ENCODE assay signal across 9 cellular contexts in genomic region chr22:38569181-38569971, GRCh38. TPM values are rescaled to one million over a fixed set of nuclear protein-coding genes. Genes with fewer than 3 reads are reported as not detected.
DNase-seq lines count a peak whose midpoint lies in the region; ATAC-seq, FAIRE-seq and TF ChIP-seq lines count a peak whose summit lies in the region.
"Had no signal": no experiment of that assay in that cellular context is flagged by ENCODE, and none has a peak within 500 bp of the region (broad histone marks: within the 10 kb centered on the region; RNA-seq: fewer than 3 reads in every experiment).

No MANE protein-coding gene starts in this region.

- 19% methylated on average over 19 of the region's 32 CpGs for WGBS in K562 (ENCODE audit: insufficient coverage, low coverage, missing lambda C conversion rate)

- peaks cover 4 to 8% of the 10 kb centered on the region in 2 experiments; a peak in 4 of 5 replicates for H3K4me1 ChIP-seq in K562 (replicated peaks in 1 of 2; ENCODE audit: control insufficient read depth in 2 of 2, insufficient read depth in 2 of 2, low read length in 2 of 2)
- H3K4me1 ChIP-seq in left lung: peaks cover 3 to 20% of the 10 kb centered on the region in 2 donors

- CTCF ChIA-PET in K562 (lab: Yijun Ruan, JAX; ENCODE audit: low intra/inter-chr PET ratio): no interaction called here

- H4K20me1 ChIP-seq in K562 (replicated peaks; ENCODE audit: control insufficient read depth, insufficient read depth, low read length): no peaks in the 10 kb centered on the region

- peak overlapping the region; percentile 93 to 96 for H3K9ac ChIP-seq in K562 (ENCODE audit: insufficient read depth in 1 of 2, low read depth in 2 of 2, low read length in 2 of 2)

- no peaks in the 10 kb centered on the region for H3K9me1 ChIP-seq in K562 (ENCODE audit: control insufficient read depth, insufficient read depth, low read length)

- peak overlapping the region; percentile 84 for H2AFZ ChIP-seq in K562 (ENCODE audit: low read depth, low read length)

- H3K79me2 ChIP-seq in K562 (ENCODE audit: control insufficient read depth, insufficient read depth, low read length): peaks cover 8% of the 10 kb centered on the region; the same call in 2 of the 3 replicates

- DNase-seq in GM06990 (ENCODE audit: extremely low read depth, insufficient read length) (no peak), K562 (ENCODE audit: extremely low read depth in 1 of 4, low spot score in 3 of 4) (peak; percentile 15 to 39 (median 16)), left lung (no peak), NCI-H187 (lab: John Stamatoyannopoulos, UW) (no peak), KBM-7 (no peak)

- POLR2A ChIA-PET in K562 (lab: Yijun Ruan, JAX): interaction anchor here (0.6 kb wide), 1 partner anchor 147 kb away, joined by 3 read pairs; no protein-coding TSS in a partner anchor

- H3K27ac ChIP-seq in K562 (ENCODE audit: extremely low read depth, low read depth, low read length) (peak overlapping the region; percentile 94), left lung (no peak overlapping the region), temporal lobe (ENCODE audit: low read depth, low read length) (peak overlapping the region; percentile 88)
- H3K27ac ChIP-seq: SJSA1 had no signal

- no peak for TF ChIP-seq POLR2A in K562 (conservative IDR thresholded peaks at IDR 0.05)

- H3K9me3 ChIP-seq in K562 (replicated peaks; ENCODE audit: control insufficient read depth, insufficient read depth, low read depth, low read length) (no peaks in the 10 kb centered on the region), left lung (no peaks in the 10 kb centered on the region)
- H3K9me3 ChIP-seq: SJSA1 had no signal

- TSS peak; percentile 96 for BruUV-seq in K562 (replicated peaks; lab: Mats Ljungman, UMichigan)

- H3K27me3 ChIP-seq in GM06990 (replicated peaks; ENCODE audit: control insufficient read depth, insufficient read depth, low read length) (no peaks in the 10 kb centered on the region), K562 (ENCODE audit: control insufficient read depth in 2 of 2, insufficient read depth in 2 of 2, low read length in 2 of 2) (no peaks in the 10 kb centered on the region), left lung (peaks cover 0 to 25% of the 10 kb centered on the region in 2 donors)
- H3K27me3 ChIP-seq: SJSA1 had no signal

- peak overlapping the region; percentile 68 for H3K4me3 ChIP-seq in GM06990 (replicated peaks; ENCODE audit: low read depth, low read length)
- peak overlapping the region; percentile 50 for H3K4me3 ChIP-seq in K562
- peak overlapping the region; percentile 19 to 59 for H3K4me3 ChIP-seq in left lung

- no peaks in the 10 kb centered on the region for H3K36me3 ChIP-seq in GM06990 (ENCODE audit: control insufficient read depth, insufficient read depth, low read length)
- no peaks in the 10 kb centered on the region for H3K36me3 ChIP-seq in K562 (ENCODE audit: control insufficient read depth, insufficient read depth, low read length)
- H3K36me3 ChIP-seq in left lung: no peaks in the 10 kb centered on the region
- H3K36me3 ChIP-seq: SJSA1 had no signal

- intact Hi-C loops in K562 (cut with micrococcal nuclease) (no loop called here), left lung (cut with DNase I) (no loop called here)

- FAIRE-seq in K562 (lab: Jason Lieb, UNC): no peak

- no peak for TF ChIP-seq EP300 in K562 (IDR thresholded peaks at IDR 0.05; ENCODE audit: low read length)

- ATAC-seq in HG03354 (IDR thresholded peaks at IDR 0.05; ENCODE audit: poor library complexity, severe bottlenecking, unreplicated experiment) (peak; percentile 17), K562 (peak; percentile 64), left lung (peak; percentile 4), HG02973 (IDR thresholded peaks at IDR 0.05; ENCODE audit: unreplicated experiment) (no peak)

- peak overlapping the region; percentile 79 for H3K4me2 ChIP-seq in K562 (ENCODE audit: insufficient read depth, low read length)

- TF ChIP-seq RAD21 in K562 (CRISPR knock-in tag; conservative IDR thresholded peaks at IDR 0.05 in 1 of 2, IDR thresholded peaks at IDR 0.05 in 1 of 2): no peak

- TF ChIP-seq CTCF in GM06990 (IDR thresholded peaks at IDR 0.05; ENCODE audit: insufficient read depth, low read length, poor library complexity, severe bottlenecking) (no peak), K562 (IDR thresholded peaks at IDR 0.05 in 2 of 3, conservative IDR thresholded peaks at IDR 0.05 in 1 of 3; ENCODE audit: insufficient read depth in 2 of 3, low read depth in 1 of 3, low read length in 3 of 3) (no peak), left lung (IDR thresholded peaks at IDR 0.05) (no peak)

- in situ Hi-C loops in K562 (cut with MboI): loop anchor here (5.0 kb wide), 1 partner anchor 72 kb away; no protein-coding TSS in a partner anchor
- in situ Hi-C loops in KBM-7 (cut with MboI; ENCODE audit: low pct_unique_long_range_greater_than_20kb, low sequenced_read_pairs): no loop called here

TF ChIP-seq in K562, 482 proteins besides CTCF, POLR2A, EP300 and RAD21 (continues in another document):
- TF ChIP-seq NFATC3 (IDR thresholded peaks at IDR 0.05): no peak
- peak; percentile 76 for TF ChIP-seq L3MBTL2 (IDR thresholded peaks at IDR 0.05)
- no peak for TF ChIP-seq ZBED1 (IDR thresholded peaks at IDR 0.05)
- 0 out of 2 replicates have a peak, but pooled peaks have one; percentile 37 for TF ChIP-seq ETV5 (CRISPR knock-in tag; IDR thresholded peaks at IDR 0.05; ENCODE audit: low read depth)
- no peak for TF ChIP-seq MYBL2 (IDR thresholded peaks at IDR 0.05; ENCODE audit: low read depth)
- TF ChIP-seq MYBL2 (CRISPR knock-in tag; IDR thresholded peaks at IDR 0.05; ENCODE audit: borderline replicate concordance): no peak
- no peak for TF ChIP-seq RNF2 (IDR thresholded peaks at IDR 0.05)
- no peak for TF ChIP-seq RHOXF2B (CRISPR knock-in tag; conservative IDR thresholded peaks at IDR 0.05)
- no peak for TF ChIP-seq YBX1 (IDR thresholded peaks at IDR 0.05)

RNA-seq across cellular contexts. Expression of gene DMC1, which starts 0.6 kb away (rescaled TPM):
- total RNA-seq in K562 (2011; cell fraction: chromatin; rRNA removed; ENCODE audit: low replicate concordance): 5.1 and 22.4 TPM in 2 replicates
- total RNA-seq in K562 (2011; cell fraction: nucleolus; rRNA removed): 2.5 and 8.3 TPM in 2 replicates
- 4.4 and 5.9 TPM in 2 replicates for total RNA-seq in K562 (2011; cell fraction: nucleoplasm; rRNA removed)
- 13.4 and 15.1 TPM in 2 replicates for total RNA-seq in K562 (2014; rRNA removed)
- 11.4 and 11.7 TPM in 2 replicates for total RNA-seq in K562 (2014; rRNA removed; fragmentation: Illumina TruSeq; extraction: Trizol)
- total RNA-seq in K562 (2015; rRNA removed; fragmentation: Illumina TruSeq; extraction: Trizol): 12.1 and 14.5 TPM in 2 replicates
- 5.2 and 5.5 TPM in 2 replicates for total RNA-seq in K562 (2021)
- polyA plus RNA-seq in K562 (2011; rRNA removed): 4.8 and 8.2 TPM in 2 replicates
- polyA plus RNA-seq in K562 (2011; cell fraction: cytosol; rRNA removed): 6.7 and 10.6 TPM in 2 replicates
- 2.5 and 2.7 TPM in 2 replicates for polyA plus RNA-seq in K562 (2011; cell fraction: nucleus; rRNA removed)
- polyA plus RNA-seq in K562 (2012): 8.7 and 34.7 TPM in 2 replicates
- polyA plus RNA-seq in K562 (2014; fragmentation: Illumina TruSeq; extraction: Trizol): 9.8 and 11.9 TPM in 2 replicates
- polyA plus RNA-seq in K562 (2014; fragmentation: Nextera tagmentation; extraction: Ambion mirVana): 1 to 10 TPM; 8.4 to 8.7 TPM
- polyA plus RNA-seq in K562 (2014; rRNA removed): 55.5 and 73.8 TPM in 2 replicates
- 17.2 and 31.1 TPM in 2 replicates for polyA minus RNA-seq in K562 (2011; rRNA and poly(A)+ RNA removed)
- 3.1 and 8.8 TPM in 2 replicates for polyA minus RNA-seq in K562 (2011; cell fraction: cytosol; rRNA and poly(A)+ RNA removed)
- 2.7 and 3.1 TPM in 2 replicates for polyA minus RNA-seq in K562 (2011; cell fraction: nucleus; rRNA and poly(A)+ RNA removed)
- 1 to 10 TPM; 1.6 to 2.1 TPM for total RNA-seq in left lung
- 3.4 TPM for total RNA-seq in temporal lobe
- total RNA-seq: SJSA1 had no signal

Comparison
In these comparisons a context has a peak if more than half of its experiments do, and no peak if none do; other contexts are left out.
1. DNase-seq: peak in K562 (4 of 4); none in GM06990 (single experiment), left lung (0 of 2), NCI-H187 (0 of 2) and KBM-7 (single experiment).
2. H3K27ac ChIP-seq: peak in K562 (single experiment) and temporal lobe (single experiment); none in left lung (0 of 2).
3. Peak in every context shown above with its lines, with median percentiles within 50 percentile points of each other: H3K4me3 ChIP-seq.